In genomic region chr12:8243682-8244161, GRCh38 we compare ENCODE assay signal across 7 cellular contexts. TPM values are rescaled to one million over a fixed set of nuclear protein-coding genes. Genes with fewer than 3 reads are reported as not detected.
DNase-seq lines count a peak whose midpoint lies in the region; ATAC-seq and TF ChIP-seq lines count a peak whose summit lies in the region.
"Not testable (repeated sequence)": the region's sequence is repeated elsewhere in the genome, so short reads cannot be mapped to it uniquely, and the experiment has no call there.

No MANE protein-coding gene starts in this region.

- peak overlapping the region; percentile 50; the same call in 1 of the 2 replicates for H3K4me2 ChIP-seq in MM.1S (ENCODE audit: low read depth, low read length)

- H4K20me1 ChIP-seq in MM.1S (ENCODE audit: insufficient read depth, low read length), result not testable (repeated sequence)

- DNase-seq in GM04504 (ENCODE audit: low read depth), result peak; percentile 12
- peak; percentile 86 for DNase-seq in MM.1S
- peak in 1 of 3 donors; percentile 60 for DNase-seq in T-helper 17 cell
- DNase-seq in ascending aorta (ENCODE audit: low spot score in 2 of 2), result peak in 1 of 2 donors; percentile 11
- not testable (repeated sequence) for DNase-seq in fibroblast of pulmonary artery (ENCODE audit: low read depth); sigmoid colon
- peak; percentile 33 for DNase-seq in medulla oblongata (ENCODE audit: extremely low spot score)

- not testable (repeated sequence) for H3K27me3 ChIP-seq in MM.1S (replicated peaks; ENCODE audit: insufficient read depth, low read length); ascending aorta; sigmoid colon

- H3K4me3 Mint-ChIP-seq in T-helper 17 cell, result peak overlapping the region; percentile 91

- peak overlapping the region; percentile 72; the same call in 1 of the 2 replicates for H3K27ac ChIP-seq in MM.1S (ENCODE audit: low read length)
- H3K27ac ChIP-seq in ascending aorta, result peak overlapping the region; percentile 85 to 89
- peak overlapping the region; percentile 82 to 87 (median 84) for H3K27ac ChIP-seq in sigmoid colon

- H3K27me3 Mint-ChIP-seq in T-helper 17 cell, result not testable (repeated sequence)

- WGBS in sigmoid colon, 2 donors, result 1% methylated on average over 35 of the region's 35 CpGs

- H2AFZ ChIP-seq in MM.1S (ENCODE audit: low read length), result peak overlapping the region; percentile 75; the same call in 1 of the 2 replicates

- H3K36me3 Mint-ChIP-seq in T-helper 17 cell (ENCODE audit: low read depth), result not testable (repeated sequence)

- not testable (repeated sequence) for H3K36me3 ChIP-seq in MM.1S (replicated peaks; ENCODE audit: insufficient read depth, low read length); ascending aorta; sigmoid colon

- intact Hi-C loops in ascending aorta (cut with DNase I) (loop anchor here (1.0 to 10.0 kb wide), 5 partner anchors 161 to 705 kb away; partner anchors contain the start of genes M6PR, NECAP1 and SLC2A3), sigmoid colon (cut with DNase I) (loop anchor here (2.0 to 10.0 kb wide), 3 partner anchors 163 to 711 kb away; no protein-coding TSS in a partner anchor)

- H3K27ac Mint-ChIP-seq in T-helper 17 cell, result peak overlapping the region; percentile 83

- not testable (repeated sequence) for ATAC-seq in T-helper 17 cell

- H3K4me3 ChIP-seq in MM.1S (ENCODE audit: low read length) (peak overlapping the region; percentile 67), ascending aorta (peak overlapping the region; percentile 76 to 81), fibroblast of pulmonary artery (replicated peaks; ENCODE audit: low read depth, low read length) (peak overlapping the region; percentile 57), sigmoid colon (peak overlapping the region; percentile 65 to 95 (median 86))

- TF ChIP-seq CTCF in MM.1S (IDR thresholded peaks at IDR 0.05; ENCODE audit: low read length); ascending aorta (IDR thresholded peaks at IDR 0.05); fibroblast of pulmonary artery (IDR thresholded peaks at IDR 0.05; ENCODE audit: low read length, missing control alignments); sigmoid colon (IDR thresholded peaks at IDR 0.05): not testable (repeated sequence)

- H3F3A ChIP-seq in MM.1S (ENCODE audit: insufficient read depth, low read length), result not testable (repeated sequence)

- H3K4me1 ChIP-seq in MM.1S (ENCODE audit: low read length); ascending aorta; sigmoid colon: not testable (repeated sequence)

- H3K9ac ChIP-seq in MM.1S (ENCODE audit: low read length), result peak overlapping the region; percentile 65

- not testable (repeated sequence) for TF ChIP-seq EP300 in sigmoid colon (IDR thresholded peaks at IDR 0.05)

- TF ChIP-seq POLR2A in sigmoid colon (IDR thresholded peaks at IDR 0.05), result peak; percentile 20 to 31

- H3K79me2 ChIP-seq in MM.1S (ENCODE audit: low read length), result not testable (repeated sequence)

- not testable (repeated sequence) for H3K9me2 ChIP-seq in MM.1S (replicated peaks; ENCODE audit: insufficient read depth, low read length)

- not testable (repeated sequence) for H3K4me1 Mint-ChIP-seq in T-helper 17 cell

- not testable (repeated sequence) for H3K9me3 ChIP-seq in MM.1S (replicated peaks; ENCODE audit: insufficient read depth, low read length); T-helper 17 cell (ENCODE audit: control insufficient read depth, low read length, poor library complexity, severe bottlenecking); ascending aorta; sigmoid colon

RNA-seq across cellular contexts. Expression of gene FAM90A1, which starts 16.3 kb away (rescaled TPM):
- total RNA-seq in T-helper 17 cell, result under 1 TPM in 1 of 2 donors, not detected in 1; 0.65 TPM
- total RNA-seq in ascending aorta, result not detected
- total RNA-seq in sigmoid colon, result under 1 TPM in 2 of 4 donors, not detected in 2; 0.28 to 0.33 TPM
- polyA plus RNA-seq in sigmoid colon, result under 1 TPM in 1 of 3 donors, not detected in 2; 0.41 TPM
